ENCODE assay signal across 8 cellular contexts in the genomic region with DNA sequence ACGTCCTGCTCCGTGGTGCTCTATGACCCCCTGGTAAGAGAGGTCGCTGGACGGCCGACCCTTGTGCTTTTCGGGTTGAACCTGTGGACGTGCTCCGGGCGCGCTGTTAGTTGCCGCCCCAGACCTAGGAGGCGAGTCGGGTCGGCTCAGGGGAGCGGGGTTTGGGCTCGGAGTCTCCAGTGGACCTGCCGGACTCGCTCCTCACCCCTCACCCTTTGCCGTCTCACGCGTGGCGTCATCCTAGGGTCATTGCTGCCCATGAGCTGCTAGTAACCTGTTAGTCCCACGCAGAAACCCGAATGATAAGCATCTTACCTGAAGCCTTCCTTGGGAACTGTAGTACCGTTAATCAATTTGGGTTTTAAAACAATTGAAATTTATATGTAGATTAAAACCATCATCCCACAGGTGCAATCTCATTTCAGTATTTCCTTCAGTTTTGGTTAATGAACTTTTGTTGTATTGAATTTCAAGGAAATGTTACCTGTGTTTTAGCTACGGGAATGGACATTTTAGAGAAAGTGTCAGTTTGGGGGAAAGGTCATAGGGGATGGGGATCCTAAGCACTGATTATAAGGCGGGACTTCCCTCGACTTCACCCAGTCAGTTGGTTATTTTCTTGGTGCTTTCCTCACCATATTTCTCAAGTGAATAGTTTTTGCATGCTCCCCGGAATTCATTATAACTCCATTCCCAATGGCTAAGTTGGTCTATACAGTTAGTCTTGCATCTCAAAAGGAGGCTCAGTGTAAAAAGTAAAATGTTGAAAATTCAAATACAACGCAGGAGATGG. TPM values are rescaled to one million over a fixed set of nuclear protein-coding genes. Genes with fewer than 3 reads are reported as not detected.
DNase-seq lines count a peak whose midpoint lies in the region; ATAC-seq, FAIRE-seq and TF ChIP-seq lines count a peak whose summit lies in the region.

No MANE protein-coding gene starts in this region.

- H3K4me2 ChIP-seq in PC-9 (peak overlapping the region; percentile 82), endothelial cell of umbilical vein (ENCODE audit: insufficient read depth, low read length) (peak overlapping the region; percentile 97)

- no peaks in the 10 kb centered on the region for H3K27me3 Mint-ChIP-seq in nephron (ENCODE audit: low read depth)

- no peaks in the 10 kb centered on the region for H3K9me3 Mint-ChIP-seq in nephron

- peaks cover 34% of the 10 kb centered on the region for H3K4me1 Mint-ChIP-seq in nephron

- peak; percentile 12 for ATAC-seq in HG02623 (IDR thresholded peaks at IDR 0.05; ENCODE audit: unreplicated experiment)

- H3K9me2 ChIP-seq in PC-9 (ENCODE audit: insufficient read depth) = no peaks in the 10 kb centered on the region

- H4K20me1 ChIP-seq in PC-9 (ENCODE audit: insufficient read depth) = peaks cover 19% of the 10 kb centered on the region
- no peaks in the 10 kb centered on the region for H4K20me1 ChIP-seq in endothelial cell of umbilical vein (replicated peaks; ENCODE audit: control insufficient read depth, extremely low read depth, insufficient read depth, low read length)

- H3K27ac Mint-ChIP-seq in nephron = peak overlapping the region; percentile 98 to 99 (median 98)

- H3K27me3 ChIP-seq in PC-9 (ENCODE audit: insufficient read depth, low read depth) (no peaks in the 10 kb centered on the region), endothelial cell of umbilical vein (ENCODE audit: control insufficient read depth in 2 of 2, insufficient read depth in 2 of 2, low read length in 2 of 2) (no peaks in the 10 kb centered on the region)

- H3K4me3 Mint-ChIP-seq in nephron = peak overlapping the region; percentile 90 to 96 (median 92)

- BruUV-seq in PC-9 (replicated peaks; lab: Mats Ljungman, UMichigan) (no TSS peak), endothelial cell of umbilical vein (replicated peaks; lab: Mats Ljungman, UMichigan) (TSS peak; percentile 62)

- POLR2A ChIA-PET in PC-9 (lab: Charles Lee; ENCODE audit: unreplicated experiment) (no interaction called here), endothelial cell of umbilical vein (lab: Charles Lee) (no interaction called here)

- TF ChIP-seq POLR2A in endothelial cell of umbilical vein (IDR thresholded peaks at IDR 0.05; ENCODE audit: low read depth, low read length) = no peak

- DNase-seq in NCI-H510A treated with DMSO at 0.1 percent for 48 hours (lab: John Stamatoyannopoulos, UW) (peak; percentile 51), NCI-H510A (lab: John Stamatoyannopoulos, UW) (no peak), PC-9 (no peak), endothelial cell of umbilical vein (ENCODE audit: low read depth, low spot score) (no peak), DMS114 treated with DMSO at 0.1 percent for 48 hours (lab: John Stamatoyannopoulos, UW; ENCODE audit: unreplicated experiment) (no peak)
- no peak for DNase-seq in stimulated activated CD4-positive, alpha-beta T cell treated with anti-CD3 and anti-CD28 coated beads, Interleukin-4, amount 100 ng/mL, for 1 hour

- H3K9me1 ChIP-seq in endothelial cell of umbilical vein (replicated peaks; ENCODE audit: control insufficient read depth, extremely low read depth, insufficient read depth, low read length) = no peaks in the 10 kb centered on the region

- no peaks in the 10 kb centered on the region for H3F3A ChIP-seq in PC-9 (ENCODE audit: insufficient read depth, low read depth)

- H3K9ac ChIP-seq in endothelial cell of umbilical vein (replicated peaks; ENCODE audit: extremely low read depth, insufficient read depth, low read length) = peak overlapping the region; percentile 98

- H3K27ac ChIP-seq in PC-9 = peak overlapping the region; percentile 93
- peak overlapping the region; percentile 98 for H3K27ac ChIP-seq in endothelial cell of umbilical vein (ENCODE audit: insufficient read depth, low read depth, low read length)

- H3K4me3 ChIP-seq in PC-9 = peak overlapping the region; percentile 82
- peak overlapping the region; percentile 64 to 93 (median 91) for H3K4me3 ChIP-seq in endothelial cell of umbilical vein (replicated peaks in 1 of 3; ENCODE audit: insufficient read depth in 1 of 3, low read depth in 1 of 3, low read length in 3 of 3)

- peaks cover 7% of the 10 kb centered on the region; the same call in 1 of the 2 replicates for H3K36me3 ChIP-seq in PC-9 (ENCODE audit: low read depth)
- no peaks in the 10 kb centered on the region for H3K36me3 ChIP-seq in endothelial cell of umbilical vein (ENCODE audit: control insufficient read depth in 2 of 2, extremely low read depth in 1 of 2, insufficient read depth in 2 of 2, low read length in 2 of 2)

- peaks cover 9% of the 10 kb centered on the region; the same call in 1 of the 2 replicates for H3K4me1 ChIP-seq in PC-9 (replicated peaks; ENCODE audit: insufficient read depth)
- peaks cover 15% of the 10 kb centered on the region for H3K4me1 ChIP-seq in endothelial cell of umbilical vein (ENCODE audit: control insufficient read depth, extremely low read depth, insufficient read depth, low read length)

- no peak for TF ChIP-seq CTCF in PC-9 (conservative IDR thresholded peaks at IDR 0.05)
- TF ChIP-seq CTCF in endothelial cell of umbilical vein (IDR thresholded peaks at IDR 0.05; ENCODE audit: extremely low read depth in 1 of 2, insufficient read depth in 1 of 2, low read depth in 1 of 2, low read length in 2 of 2) = no peak
- no peak for TF ChIP-seq CTCF in nephron (IDR thresholded peaks at IDR 0.05; ENCODE audit: unreplicated experiment in 3 of 3)

- intact Hi-C loops in PC-9 (cut with micrococcal nuclease; ENCODE audit: unreplicated experiment) = no loop called here
- intact Hi-C loops in endothelial cell of umbilical vein (cut with micrococcal nuclease) = no loop called here

- peaks cover 30% of the 10 kb centered on the region for H3K36me3 Mint-ChIP-seq in nephron (ENCODE audit: low read depth)

- H2AFZ ChIP-seq in PC-9 = peak overlapping the region; percentile 98
- peak overlapping the region; percentile 98 for H2AFZ ChIP-seq in endothelial cell of umbilical vein (ENCODE audit: low read depth, low read length)

- no peaks in the 10 kb centered on the region for H3K9me3 ChIP-seq in PC-9 (ENCODE audit: insufficient read depth, low read depth)
- H3K9me3 ChIP-seq in endothelial cell of umbilical vein (replicated peaks; ENCODE audit: control insufficient read depth, insufficient read depth, low read length) = no peaks in the 10 kb centered on the region

- dilution Hi-C loops in endothelial cell of umbilical vein (cut with MboI; ENCODE audit: extremely low pct_ligation_motif_present, low sequenced_read_pairs) = no loop called here

- peaks cover 53% of the 10 kb centered on the region for H3K79me2 ChIP-seq in PC-9 (ENCODE audit: low read depth)
- peaks cover 47% of the 10 kb centered on the region for H3K79me2 ChIP-seq in endothelial cell of umbilical vein (ENCODE audit: control insufficient read depth, insufficient read depth, low read length)

- FAIRE-seq in endothelial cell of umbilical vein (lab: Jason Lieb, UNC) = no peak

- CTCF ChIA-PET in PC-9 (lab: Charles Lee) (no interaction called here), endothelial cell of umbilical vein (lab: Charles Lee) (interaction anchor here (1.2 to 4.4 kb wide), 3 partner anchors 34 to 153 kb away, joined by 4 to 26 read pairs (median 9); partner anchors contain the start of gene MOCOS)

TF ChIP-seq in endothelial cell of umbilical vein, 7 proteins besides CTCF, POLR2A, EP300 and RAD21:
- TF ChIP-seq EZH2 (IDR thresholded peaks at IDR 0.05; ENCODE audit: borderline replicate concordance, low read depth, low read length, severe bottlenecking) (no peak), JUN (IDR thresholded peaks at IDR 0.05; ENCODE audit: borderline replicate concordance, insufficient read depth, insufficient read length, low read depth) (no peak), FOS (IDR thresholded peaks at IDR 0.05; ENCODE audit: borderline replicate concordance, insufficient read depth, low read length) (no peak)
- TF ChIP-seq, protein P1, sequence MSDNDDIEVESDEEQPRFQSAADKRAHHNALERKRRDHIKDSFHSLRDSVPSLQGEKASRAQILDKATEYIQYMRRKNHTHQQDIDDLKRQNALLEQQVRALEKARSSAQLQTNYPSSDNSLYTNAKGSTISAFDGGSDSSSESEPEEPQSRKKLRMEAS (IDR thresholded peaks at IDR 0.05; ENCODE audit: insufficient read depth, insufficient read length) = no peak
TF ChIP-seq in endothelial cell of umbilical vein: peak in this region for 0.

RNA-seq across cellular contexts. Expression of gene ELP2, which starts 0.5 kb away (rescaled TPM):
- 54.2 and 68.3 TPM in 2 replicates for total RNA-seq in PC-9 (2021)
- total RNA-seq in endothelial cell of umbilical vein = 74.8 and 90.5 TPM in 2 replicates
- 31.7 and 37.8 TPM in 2 replicates for polyA plus RNA-seq in endothelial cell of umbilical vein
- 42.9 TPM in 2 replicates for polyA plus RNA-seq in endothelial cell of umbilical vein (2011; cell fraction: cytosol; rRNA removed)
- polyA plus RNA-seq in endothelial cell of umbilical vein (2011; cell fraction: nucleus; rRNA removed) = 102 and 115 TPM in 2 replicates
- polyA plus RNA-seq in endothelial cell of umbilical vein (2012) = 59.4 and 91.1 TPM in 2 replicates
- 123 and 126 TPM in 2 replicates for polyA minus RNA-seq in endothelial cell of umbilical vein
- polyA minus RNA-seq in endothelial cell of umbilical vein (2011; cell fraction: cytosol; rRNA and poly(A)+ RNA removed) = 57.0 TPM
- polyA minus RNA-seq in endothelial cell of umbilical vein (2011; cell fraction: nucleus; rRNA and poly(A)+ RNA removed) = 123 and 149 TPM in 2 replicates

RNA-seq across cellular contexts. Expression of gene SLC39A6, which starts 1.1 kb away (rescaled TPM):
- total RNA-seq in PC-9 (2021) (14.8 and 20.3 TPM in 2 replicates), endothelial cell of umbilical vein (13.2 and 13.8 TPM in 2 replicates)
- 20.2 and 23.1 TPM in 2 replicates for polyA plus RNA-seq in endothelial cell of umbilical vein
- polyA plus RNA-seq in endothelial cell of umbilical vein (2011; cell fraction: cytosol; rRNA removed) = 13.1 and 14.2 TPM in 2 replicates
- 15.1 and 16.5 TPM in 2 replicates for polyA plus RNA-seq in endothelial cell of umbilical vein (2011; cell fraction: nucleus; rRNA removed)
- polyA plus RNA-seq in endothelial cell of umbilical vein (2012) = 15.7 and 16.7 TPM in 2 replicates
- 17.6 and 28.2 TPM in 2 replicates for polyA minus RNA-seq in endothelial cell of umbilical vein
- 63.3 TPM for polyA minus RNA-seq in endothelial cell of umbilical vein (2011; cell fraction: cytosol; rRNA and poly(A)+ RNA removed)
- polyA minus RNA-seq in endothelial cell of umbilical vein (2011; cell fraction: nucleus; rRNA and poly(A)+ RNA removed) = 13.2 and 18.0 TPM in 2 replicates

RNA-seq across cellular contexts. Expression of gene MOCOS, which starts 57.1 kb away (rescaled TPM):
- total RNA-seq in PC-9 (2021) (22.7 and 30.4 TPM in 2 replicates), endothelial cell of umbilical vein (0.85 and 0.88 TPM in 2 replicates)
- 0.18 and 0.25 TPM in 2 replicates for polyA plus RNA-seq in endothelial cell of umbilical vein
- polyA plus RNA-seq in endothelial cell of umbilical vein (2011; cell fraction: cytosol; rRNA removed) = 0.15 and 0.16 TPM in 2 replicates
- polyA plus RNA-seq in endothelial cell of umbilical vein (2011; cell fraction: nucleus; rRNA removed) = 0.18 and 0.21 TPM in 2 replicates
- 3.1 and 6.1 TPM in 2 replicates for polyA plus RNA-seq in endothelial cell of umbilical vein (2012)
- polyA minus RNA-seq in endothelial cell of umbilical vein = 0.47 and 0.49 TPM in 2 replicates
- polyA minus RNA-seq in endothelial cell of umbilical vein (2011; cell fraction: cytosol; rRNA and poly(A)+ RNA removed) = 77.0 TPM
- polyA minus RNA-seq in endothelial cell of umbilical vein (2011; cell fraction: nucleus; rRNA and poly(A)+ RNA removed) = 0.34 and 0.43 TPM in 2 replicates

Comparison
In these comparisons a context has a peak if more than half of its experiments do, and no peak if none do; other contexts are left out.
1. RNA of gene MOCOS, which starts 57.1 kb away (total RNA-seq): 22.7 to 30.4 TPM in PC-9; 0.85 to 0.88 TPM in endothelial cell of umbilical vein; every median in the first group is over 10 times any median in the second.